In genomic region chr15:64067564-64068030, GRCh38 we compare ENCODE assay signal across 8 cellular contexts. TPM values are rescaled to one million over a fixed set of nuclear protein-coding genes. Genes with fewer than 3 reads are reported as not detected.
DNase-seq lines count a peak whose midpoint lies in the region; ATAC-seq lines count a peak whose summit lies in the region.

No MANE protein-coding gene starts in this region.

- H3K27me3 ChIP-seq in CD4-positive, CD25-positive, alpha-beta regulatory T cell (ENCODE audit: control insufficient read depth, insufficient read depth, low read length): no peaks in the 10 kb centered on the region

- no peaks in the 10 kb centered on the region for H3K9me3 ChIP-seq in CD4-positive, CD25-positive, alpha-beta regulatory T cell (ENCODE audit: control insufficient read depth in 2 of 2, low read length in 2 of 2)

- no peak overlapping the region for H3K4me3 Mint-ChIP-seq in CD4-positive, CD25-positive, alpha-beta regulatory T cell

- peak; percentile 72 to 73 for ATAC-seq in CD4-positive, CD25-positive, alpha-beta regulatory T cell (ENCODE audit: low read depth in 2 of 2)
- ATAC-seq in HG03342 (IDR thresholded peaks at IDR 0.05; ENCODE audit: unreplicated experiment): no peak

- peaks cover 13% of the 10 kb centered on the region for H3K36me3 ChIP-seq in CD4-positive, CD25-positive, alpha-beta regulatory T cell (ENCODE audit: control insufficient read depth, insufficient read depth, low read length)

- peak; percentile 50 to 63 (median 62) for DNase-seq in CD4-positive, CD25-positive, alpha-beta regulatory T cell
- DNase-seq in HCEC 1CT (peak; percentile 42), NCI-H748 (lab: John Stamatoyannopoulos, UW; ENCODE audit: unreplicated experiment) (peak; percentile 48), ecto neural progenitor cell (ENCODE audit: low spot score) (peak; percentile 83), lung microvascular endothelial cell (ENCODE audit: low read depth in 2 of 2) (peak; percentile 60 to 67)
- DNase-seq in activated CD4-positive, alpha-beta T cell treated with anti-CD3 and anti-CD28 coated beads, Interleukin-2, amount 50 U/mL, for 48 hours: peak; percentile 70 to 77
- peak; percentile 27 to 42 for DNase-seq in stimulated activated CD8-positive, alpha-beta memory T cell treated with anti-CD3 and anti-CD28 coated beads, Interleukin-15, amount 100 ng/mL, for 4 hours (ENCODE audit: low read depth in 2 of 2)

- peaks cover 9% of the 10 kb centered on the region for H3K36me3 Mint-ChIP-seq in CD4-positive, CD25-positive, alpha-beta regulatory T cell

- no peaks in the 10 kb centered on the region for H3K9me3 Mint-ChIP-seq in CD4-positive, CD25-positive, alpha-beta regulatory T cell

- peaks cover 4% of the 10 kb centered on the region for H3K4me1 ChIP-seq in CD4-positive, CD25-positive, alpha-beta regulatory T cell (ENCODE audit: control insufficient read depth, insufficient read depth, low read length, poor library complexity, severe bottlenecking)

- no peak overlapping the region for H3K27ac ChIP-seq in CD4-positive, CD25-positive, alpha-beta regulatory T cell (ENCODE audit: insufficient read depth, low read length, poor library complexity, severe bottlenecking)

- H3K27ac Mint-ChIP-seq in CD4-positive, CD25-positive, alpha-beta regulatory T cell: peak overlapping the region in 1 of 3 donors; percentile 62

- no peaks in the 10 kb centered on the region for H3K27me3 Mint-ChIP-seq in CD4-positive, CD25-positive, alpha-beta regulatory T cell

- H3K4me3 ChIP-seq in CD4-positive, CD25-positive, alpha-beta regulatory T cell (ENCODE audit: low read depth, low read length): no peak overlapping the region

- H3K4me1 Mint-ChIP-seq in CD4-positive, CD25-positive, alpha-beta regulatory T cell: peaks cover 0 to 6% (median 0%) of the 10 kb centered on the region in 4 donors

RNA-seq across cellular contexts. Expression of gene DAPK2, which starts 21.3 kb away (rescaled TPM):
- total RNA-seq in CD4-positive, CD25-positive, alpha-beta regulatory T cell: 0.72 TPM
- not detected for polyA plus RNA-seq in CD4-positive, CD25-positive, alpha-beta regulatory T cell
- total RNA-seq in lung microvascular endothelial cell: 7.2 and 13.5 TPM in 2 replicates

RNA-seq across cellular contexts. Expression of gene CIAO2A, which starts 26.0 kb away (rescaled TPM):
- 25.8 TPM for total RNA-seq in CD4-positive, CD25-positive, alpha-beta regulatory T cell
- polyA plus RNA-seq in CD4-positive, CD25-positive, alpha-beta regulatory T cell: 100 to 1,000 TPM in 3 of 4 donors, 10 to 100 TPM in 1; 87.3 to 124 (median 106) TPM
- total RNA-seq in lung microvascular endothelial cell: 30.2 and 47.9 TPM in 2 replicates

RNA-seq across cellular contexts. Expression of gene SNX1, which starts 28.2 kb away (rescaled TPM):
- 112 TPM for total RNA-seq in CD4-positive, CD25-positive, alpha-beta regulatory T cell
- 10 to 100 TPM; 58.3 to 72.7 (median 65.0) TPM for polyA plus RNA-seq in CD4-positive, CD25-positive, alpha-beta regulatory T cell
- total RNA-seq in lung microvascular endothelial cell: 24.6 and 32.5 TPM in 2 replicates
